In genomic region chr9:123368481-123369153, GRCh38 we compare ENCODE assay signal across 27 cellular contexts. TPM values are rescaled to one million over a fixed set of nuclear protein-coding genes. Genes with fewer than 3 reads are reported as not detected.
DNase-seq lines count a peak whose midpoint lies in the region; ATAC-seq and TF ChIP-seq lines count a peak whose summit lies in the region.
"Had no signal": no experiment of that assay in that cellular context is flagged by ENCODE, and none has a peak within 500 bp of the region (broad histone marks: within the 10 kb centered on the region; RNA-seq: fewer than 3 reads in every experiment).

No MANE protein-coding gene starts in this region.

- H3K27me3 ChIP-seq in SK-N-SH (ENCODE audit: insufficient read depth) (peaks cover 41% of the 10 kb centered on the region), osteoblast (ENCODE audit: insufficient read depth, low read length) (peaks cover 12% of the 10 kb centered on the region), testis (no peaks in the 10 kb centered on the region)
- H3K27me3 ChIP-seq: ascending aorta had no signal

- no peak for ATAC-seq in SK-N-SH treated with all-trans-retinoic acid at 6 μM for 48 hours
- ATAC-seq in HG02623 (IDR thresholded peaks at IDR 0.05; ENCODE audit: unreplicated experiment), result no peak
- ATAC-seq: activated CD4-positive, CD25-positive, alpha-beta regulatory T cell treated with anti-CD3 and anti-CD28 coated beads, Interleukin-2, amount 50 U/mL, for 24 hours; foreskin keratinocyte; left lobe of liver; naive thymus-derived CD8-positive, alpha-beta T cell had no signal

- TF ChIP-seq EP300 in SK-N-SH (IDR thresholded peaks at IDR 0.05; ENCODE audit: borderline replicate concordance in 1 of 2, low read depth in 1 of 2, low read length in 1 of 2), result no peak

- H3K9ac ChIP-seq in SK-N-SH, result no peak overlapping the region

- H3K4me1 ChIP-seq in SK-N-SH (ENCODE audit: control insufficient read depth in 1 of 2, insufficient read depth in 2 of 2, low read depth in 1 of 2, low read length in 1 of 2), result peaks cover 0 to 7% of the 10 kb centered on the region in 2 experiments; a peak in 1 of 4 replicates
- H3K4me1 ChIP-seq in osteoblast (ENCODE audit: insufficient read depth, low read length), result no peaks in the 10 kb centered on the region
- no peaks in the 10 kb centered on the region for H3K4me1 ChIP-seq in testis
- H3K4me1 ChIP-seq: ascending aorta, foreskin keratinocyte had no signal

- H3K9me3 ChIP-seq in SK-N-SH (no peaks in the 10 kb centered on the region), osteoblast (ENCODE audit: low read depth, low read length) (no peaks in the 10 kb centered on the region), testis (no peaks in the 10 kb centered on the region)
- H3K9me3 ChIP-seq: ascending aorta, esophagus muscularis mucosa, tibial artery had no signal

- TF ChIP-seq RAD21 in SK-N-SH (IDR thresholded peaks at IDR 0.05; ENCODE audit: low read length), result no peak

- 64% methylated on average over 2 of the region's 6 CpGs for WGBS in SK-N-SH (ENCODE audit: low lambda C conversion rate)
- 60 to 63% methylated on average over 2 to 6 of the region's 6 CpGs for WGBS in testis, 2 donors

- peak; percentile 32 for DNase-seq in SK-N-SH
- peak; percentile 41 for DNase-seq in kidney glomerular epithelial cell (lab: John Stamatoyannopoulos, UW)
- DNase-seq in osteoblast (ENCODE audit: insufficient read length, low spot score, missing footprints), result peak; percentile 86
- peak; percentile 30 for DNase-seq in testis
- no peak for DNase-seq in NCI-H1105 (lab: John Stamatoyannopoulos, UW)
- DNase-seq in GOT3 (lab: John Stamatoyannopoulos, UW), result no peak
- DNase-seq: activated CD4-positive, alpha-beta memory T cell treated with anti-CD3 and anti-CD28 coated beads, Interleukin-2, amount 10 ng/mL, durations not matched to agents 7 days and 5 days; CD4-positive, CD25-positive, alpha-beta regulatory T cell; endodermal cell; foreskin keratinocyte; naive thymus-derived CD8-positive, alpha-beta T cell; NCI-H1092; NCI-H187 treated with DMSO at 0.1 percent for 48 hours; NCI-H774; stimulated activated CD4-positive, alpha-beta T cell treated with anti-CD3 and anti-CD28 coated beads, Interleukin-15, amount 100 ng/mL, for 24 hours; stimulated activated naive CD4-positive, alpha-beta T cell treated with Interleukin-2 at 50 U/mL for 16 hours; tibial artery had no signal

- POLR2A ChIA-PET in SK-N-SH (lab: Yijun Ruan, JAX), result no interaction called here

- H3F3A ChIP-seq in SK-N-SH (replicated peaks; ENCODE audit: insufficient read depth), result no peaks in the 10 kb centered on the region

- H3K36me3 ChIP-seq in SK-N-SH (replicated peaks in 1 of 2; ENCODE audit: control insufficient read depth in 1 of 2, insufficient read depth in 2 of 2, low read length in 1 of 2) (no peaks in the 10 kb centered on the region), osteoblast (ENCODE audit: insufficient read depth, low read length) (no peaks in the 10 kb centered on the region), testis (ENCODE audit: low read depth, missing control alignments) (no peaks in the 10 kb centered on the region)
- H3K36me3 ChIP-seq: ascending aorta, esophagus muscularis mucosa, tibial artery had no signal

- no peak overlapping the region for H2AFZ ChIP-seq in SK-N-SH (ENCODE audit: low read depth)
- H2AFZ ChIP-seq in osteoblast (ENCODE audit: low read length), result no peak overlapping the region

- CTCF ChIA-PET in SK-N-SH (lab: Yijun Ruan, JAX), result interaction anchor here (1.1 to 10.4 kb wide), 4 partner anchors 9 to 19 kb away, joined by 5 to 77 read pairs (median 10); partner anchors contain the start of gene CRB2

- H3K27ac ChIP-seq in SK-N-SH (ENCODE audit: low read depth in 2 of 2, low read length in 1 of 2) (no peak overlapping the region), osteoblast (ENCODE audit: low read depth, low read length) (no peak overlapping the region), testis (no peak overlapping the region)
- H3K27ac ChIP-seq: 22Rv1, ascending aorta, esophagus muscularis mucosa, foreskin keratinocyte, RWPE1, tibial artery had no signal

- TF ChIP-seq POLR2A in testis (IDR thresholded peaks at IDR 0.05), result no peak

- H3K9me2 ChIP-seq in SK-N-SH, result no peaks in the 10 kb centered on the region

- no peak overlapping the region for H3K4me3 ChIP-seq in SK-N-SH (ENCODE audit: low read depth in 2 of 2, low read length in 1 of 2)
- H3K4me3 ChIP-seq in osteoblast (ENCODE audit: insufficient read depth, low read length), result no peak overlapping the region
- no peak overlapping the region for H3K4me3 ChIP-seq in testis
- H3K4me3 ChIP-seq: ascending aorta, esophagus muscularis mucosa, tibial artery had no signal

- intact Hi-C loops in testis (cut with DNase I; ENCODE audit: low total_unique reads), result no loop called here

- H3K79me2 ChIP-seq in SK-N-SH (ENCODE audit: insufficient read depth) (no peaks in the 10 kb centered on the region), osteoblast (ENCODE audit: insufficient read depth, low read length) (no peaks in the 10 kb centered on the region)

- TF ChIP-seq CTCF in SK-N-SH (IDR thresholded peaks at IDR 0.05), result no peak
- no peak for TF ChIP-seq CTCF in osteoblast (IDR thresholded peaks at IDR 0.05; ENCODE audit: extremely low read depth, low read depth, low read length)
- no peak for TF ChIP-seq CTCF in testis (IDR thresholded peaks at IDR 0.05)

- H3K4me2 ChIP-seq in SK-N-SH (no peak overlapping the region), osteoblast (ENCODE audit: insufficient read depth, low read length) (no peak overlapping the region)

- H4K20me1 ChIP-seq in SK-N-SH (ENCODE audit: insufficient read depth) (no peaks in the 10 kb centered on the region), osteoblast (ENCODE audit: insufficient read depth, low read length) (no peaks in the 10 kb centered on the region)

TF ChIP-seq in SK-N-SH, 30 proteins besides CTCF, POLR2A, EP300 and RAD21 (continues in another document):
- no peak for TF ChIP-seq REST (IDR thresholded peaks at IDR 0.05; ENCODE audit: low read depth, low read length)
- no peak for TF ChIP-seq RXRA (IDR thresholded peaks at IDR 0.05; ENCODE audit: borderline replicate concordance, low read depth)
- no peak for TF ChIP-seq TEAD4 (IDR thresholded peaks at IDR 0.05; ENCODE audit: borderline replicate concordance, insufficient read depth)
- no peak for TF ChIP-seq POLR2AphosphoS5 (IDR thresholded peaks at IDR 0.05; ENCODE audit: low read depth, low read length)

TF ChIP-seq in SK-N-SH treated with all-trans-retinoic acid at 6 μM for 48 hours, 23 proteins besides CTCF, POLR2A, EP300 and RAD21 (continues in another document):
- TF ChIP-seq ZNF565 (CRISPR knock-in tag; conservative IDR thresholded peaks at IDR 0.05; ENCODE audit: low read depth), result no peak
- no peak for TF ChIP-seq TOX (CRISPR knock-in tag; IDR thresholded peaks at IDR 0.05; ENCODE audit: borderline replicate concordance)
- no peak for TF ChIP-seq ESRRG (CRISPR knock-in tag; IDR thresholded peaks at IDR 0.05)
- TF ChIP-seq ZC3H10 (CRISPR knock-in tag; IDR thresholded peaks at IDR 0.05), result no peak
- no peak for TF ChIP-seq SNAI2 (CRISPR knock-in tag; IDR thresholded peaks at IDR 0.05)
- TF ChIP-seq PATZ1 (CRISPR knock-in tag; IDR thresholded peaks at IDR 0.05; ENCODE audit: borderline replicate concordance), result no peak
- TF ChIP-seq ZFP3 (CRISPR knock-in tag; IDR thresholded peaks at IDR 0.05), result no peak
- no peak for TF ChIP-seq ZFP30 (CRISPR knock-in tag; IDR thresholded peaks at IDR 0.05)
- TF ChIP-seq BACH2 (CRISPR knock-in tag; IDR thresholded peaks at IDR 0.05; ENCODE audit: borderline replicate concordance), result no peak
- TF ChIP-seq GLIS3 (CRISPR knock-in tag; IDR thresholded peaks at IDR 0.05), result no peak
- no peak for TF ChIP-seq PPARA (CRISPR knock-in tag; IDR thresholded peaks at IDR 0.05; ENCODE audit: borderline replicate concordance)
- no peak for TF ChIP-seq ARNTL (CRISPR knock-in tag; IDR thresholded peaks at IDR 0.05; ENCODE audit: borderline replicate concordance, low read depth)
- no peak for TF ChIP-seq ZNF70 (CRISPR knock-in tag; IDR thresholded peaks at IDR 0.05)
- no peak for TF ChIP-seq POU6F1 (CRISPR knock-in tag; IDR thresholded peaks at IDR 0.05; ENCODE audit: borderline replicate concordance, low read depth)
- no peak for TF ChIP-seq OSR1 (CRISPR knock-in tag; IDR thresholded peaks at IDR 0.05)

RNA-seq across cellular contexts. Expression of gene CRB2, which starts 12.6 kb away (rescaled TPM):
- polyA plus RNA-seq in SK-N-SH (2012; rRNA removed) (not detected in 2 replicates), testis (ENCODE audit: insufficient read depth, low read depth, low replicate concordance) (3.4 TPM)
- polyA plus RNA-seq in SK-N-SH (2012; cell fraction: cytosol; rRNA removed), result under 0.01 TPM in 2 replicates
- polyA plus RNA-seq in SK-N-SH (2012; cell fraction: nucleus; rRNA removed), result 0.02 and 0.05 TPM in 2 replicates
- total RNA-seq in osteoblast (not detected in 2 replicates), testis (under 1 TPM; 0.63 to 0.68 TPM)
- total RNA-seq: activated T-helper 2 cell treated with anti-CD3 and anti-CD28 coated beads, Interferon-gamma antibody, Interleukin-2, Interleukin-4, amounts not matched to agents 10 μg/mL and 5 μg/mL and 100 μg/mL, durations not matched to agents 14 hours and 24 hours and 36 hours; ascending aorta; cardiac septum; CD4-positive, CD25-positive, alpha-beta regulatory T cell; foreskin keratinocyte; left lobe of liver had no signal
- polyA plus RNA-seq: foreskin keratinocyte had no signal

Comparison
In these comparisons a context has a peak if more than half of its experiments do, and no peak if none do; other contexts are left out.
1. DNase-seq: peak in SK-N-SH (single experiment), kidney glomerular epithelial cell (single experiment), osteoblast (single experiment) and testis (single experiment); none in NCI-H1105 (single experiment) and GOT3 (single experiment).